In the genomic region with DNA sequence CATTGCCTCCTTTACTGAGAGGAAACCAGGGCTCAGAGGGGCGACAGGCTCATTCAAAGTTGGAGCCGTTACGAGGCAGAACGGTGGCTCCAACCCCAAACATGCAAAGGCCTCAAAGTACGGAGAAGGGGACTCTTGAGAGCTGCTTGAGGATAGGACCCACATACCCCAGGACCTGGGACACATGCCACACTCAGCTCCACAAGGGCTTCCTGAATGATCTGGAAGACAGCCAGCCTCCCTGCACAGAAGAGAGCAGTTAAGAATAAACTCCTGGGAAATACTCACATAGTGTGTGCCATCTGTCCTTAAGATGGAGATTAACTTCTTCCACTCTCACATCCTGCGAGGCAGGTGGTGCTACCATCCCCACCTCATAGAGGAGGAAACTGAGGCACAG, we compare ENCODE assay signal across 16 cellular contexts. TPM values are rescaled to one million over a fixed set of nuclear protein-coding genes. Genes with fewer than 3 reads are reported as not detected.
DNase-seq lines count a peak whose midpoint lies in the region; ATAC-seq and TF ChIP-seq lines count a peak whose summit lies in the region.
"Had no signal": no experiment of that assay in that cellular context is flagged by ENCODE, and none has a peak within 500 bp of the region (broad histone marks: within the 10 kb centered on the region; RNA-seq: fewer than 3 reads in every experiment).

No MANE protein-coding gene starts in this region.

- intact Hi-C loops in right cardiac atrium (cut with DNase I), result no loop called here

- no peaks in the 10 kb centered on the region for H3K27me3 ChIP-seq in right cardiac atrium (ENCODE audit: control insufficient read depth, insufficient read depth)
- H3K27me3 ChIP-seq: esophagus squamous epithelium had no signal

- H3K4me3 ChIP-seq in AG10803 (ENCODE audit: low read length) (no peak overlapping the region), right cardiac atrium (ENCODE audit: low read length) (no peak overlapping the region)
- H3K4me3 ChIP-seq: esophagus squamous epithelium had no signal

- ATAC-seq in right cardiac atrium, result peak; percentile 15 to 39
- ATAC-seq: activated CD8-positive, alpha-beta T cell treated with anti-CD3 and anti-CD28 coated beads, Interleukin-2, amount 10 ng/mL, durations not matched to agents 7 days and 5 days; natural killer cell had no signal

- H3K4me1 Mint-ChIP-seq in activated CD4-positive, alpha-beta memory T cell treated with anti-CD3 and anti-CD28 coated beads, Interleukin-2, amount 10 ng/mL, durations not matched to agents 7 days and 5 days, result no peaks in the 10 kb centered on the region
- H3K4me1 Mint-ChIP-seq in nephron progenitor cell, result no peaks in the 10 kb centered on the region
- H3K4me1 Mint-ChIP-seq: natural killer cell had no signal

- H3K4me3 Mint-ChIP-seq in activated CD4-positive, alpha-beta memory T cell treated with anti-CD3 and anti-CD28 coated beads, Interleukin-2, amount 10 ng/mL, durations not matched to agents 7 days and 5 days, result no peak overlapping the region
- no peak overlapping the region for H3K4me3 Mint-ChIP-seq in nephron progenitor cell
- H3K4me3 Mint-ChIP-seq: activated CD8-positive, alpha-beta T cell treated with anti-CD3 and anti-CD28 coated beads, Interleukin-2, amount 10 ng/mL, durations not matched to agents 7 days and 5 days; natural killer cell had no signal

- TF ChIP-seq CTCF in AG10803 (conservative IDR thresholded peaks at IDR 0.05; ENCODE audit: low read length), result no peak
- TF ChIP-seq CTCF in nephron progenitor cell (IDR thresholded peaks at IDR 0.05), result no peak

- CTCF ChIA-PET in activated CD4-positive, alpha-beta memory T cell treated with anti-CD3 and anti-CD28 coated beads, Interleukin-2, amount 10 ng/mL, durations not matched to agents 7 days and 5 days (lab: Charles Lee), result interaction anchor here (0.8 to 1.5 kb wide), 2 partner anchors 16 to 78 kb away, joined by 3 read pairs; no protein-coding TSS in a partner anchor

- no peaks in the 10 kb centered on the region for H3K9me3 Mint-ChIP-seq in activated CD4-positive, alpha-beta memory T cell treated with anti-CD3 and anti-CD28 coated beads, Interleukin-2, amount 10 ng/mL, durations not matched to agents 7 days and 5 days
- no peaks in the 10 kb centered on the region for H3K9me3 Mint-ChIP-seq in nephron progenitor cell
- H3K9me3 Mint-ChIP-seq: natural killer cell had no signal

- no peak overlapping the region for H3K27ac Mint-ChIP-seq in activated CD4-positive, alpha-beta memory T cell treated with anti-CD3 and anti-CD28 coated beads, Interleukin-2, amount 10 ng/mL, durations not matched to agents 7 days and 5 days
- H3K27ac Mint-ChIP-seq in nephron progenitor cell, result no peak overlapping the region
- H3K27ac Mint-ChIP-seq: activated CD8-positive, alpha-beta T cell treated with anti-CD3 and anti-CD28 coated beads, Interleukin-2, amount 10 ng/mL, durations not matched to agents 7 days and 5 days; natural killer cell had no signal

- POLR2A ChIA-PET in activated CD4-positive, alpha-beta memory T cell treated with anti-CD3 and anti-CD28 coated beads, Interleukin-2, amount 10 ng/mL, durations not matched to agents 7 days and 5 days (lab: Charles Lee), result no interaction called here

- no peaks in the 10 kb centered on the region for H3K9me3 ChIP-seq in right cardiac atrium (ENCODE audit: control insufficient read depth, low read length)
- H3K9me3 ChIP-seq: esophagus squamous epithelium had no signal

- no peaks in the 10 kb centered on the region for H3K4me1 ChIP-seq in right cardiac atrium (ENCODE audit: control insufficient read depth, insufficient read depth, low read length)
- H3K4me1 ChIP-seq: esophagus squamous epithelium had no signal

- DNase-seq in AG10803 (ENCODE audit: low read depth) (peak; percentile 37), NCI-H1694 treated with DMSO at 0.1 percent for 48 hours (lab: John Stamatoyannopoulos, UW) (peak; percentile 2), astrocyte of the hippocampus (ENCODE audit: low read depth, low spot score) (peak; percentile 35), right cardiac atrium (peak in 1 of 3 donors; percentile 79), activated gamma-delta T cell treated with Interleukin-2 at 50 U/mL for 16 hours (no peak), GDM1 (lab: John Stamatoyannopoulos, UW) (no peak), nephron progenitor cell (no peak)
- DNase-seq in activated CD4-positive, alpha-beta memory T cell treated with anti-CD3 and anti-CD28 coated beads, Interleukin-2, amount 10 ng/mL, durations not matched to agents 7 days and 5 days, result no peak
- DNase-seq: activated CD8-positive, alpha-beta T cell treated with anti-CD3 and anti-CD28 coated beads, Interleukin-2, amount 10 ng/mL, durations not matched to agents 7 days and 5 days; COR-L47; esophagus squamous epithelium; natural killer cell; NCI-H187; stimulated activated CD4-positive, alpha-beta T cell treated with anti-CD3 and anti-CD28 coated beads, Interleukin-1b, Interleukin-23, amount 100 ng/mL, for 48 hours had no signal

- WGBS in right cardiac atrium, result 36% methylated on average over 6 of the region's 6 CpGs

- no peaks in the 10 kb centered on the region for H3K36me3 Mint-ChIP-seq in activated CD4-positive, alpha-beta memory T cell treated with anti-CD3 and anti-CD28 coated beads, Interleukin-2, amount 10 ng/mL, durations not matched to agents 7 days and 5 days (ENCODE audit: low read depth)
- H3K36me3 Mint-ChIP-seq in nephron progenitor cell (ENCODE audit: low read depth), result peaks cover 45% of the 10 kb centered on the region
- H3K36me3 Mint-ChIP-seq: natural killer cell had no signal

- H3K27me3 Mint-ChIP-seq in activated CD4-positive, alpha-beta memory T cell treated with anti-CD3 and anti-CD28 coated beads, Interleukin-2, amount 10 ng/mL, durations not matched to agents 7 days and 5 days, result no peaks in the 10 kb centered on the region
- H3K27me3 Mint-ChIP-seq in nephron progenitor cell (ENCODE audit: low read depth, poor library complexity), result no peaks in the 10 kb centered on the region

- H3K27ac ChIP-seq in right cardiac atrium (ENCODE audit: low read length), result no peak overlapping the region
- H3K27ac ChIP-seq: esophagus squamous epithelium had no signal

RNA-seq across cellular contexts. Expression of a gene that starts 26.6 kb away (rescaled TPM):
- total RNA-seq in right cardiac atrium, result under 1 TPM in 3 of 4 donors, not detected in 1; 0.11 to 0.39 (median 0.29) TPM
- 1.2 TPM for polyA plus RNA-seq in right cardiac atrium
- total RNA-seq in activated CD4-positive, alpha-beta memory T cell treated with anti-CD3 and anti-CD28 coated beads, Interleukin-2, amount 10 ng/mL, durations not matched to agents 7 days and 5 days, result 1 to 10 TPM in 1 of 2 experiments, under 1 TPM in 1; 0.81 to 1.1 TPM

RNA-seq across cellular contexts. Expression of a gene that starts 39.5 kb away (rescaled TPM):
- total RNA-seq in right cardiac atrium, result 10 to 100 TPM; 27.4 to 33.2 (median 29.9) TPM
- 17.9 TPM for polyA plus RNA-seq in right cardiac atrium
- 100 to 1,000 TPM; 224 to 244 TPM for total RNA-seq in activated CD4-positive, alpha-beta memory T cell treated with anti-CD3 and anti-CD28 coated beads, Interleukin-2, amount 10 ng/mL, durations not matched to agents 7 days and 5 days

RNA-seq across cellular contexts. Expression of a gene that starts 42.6 kb away (rescaled TPM):
- not detected for total RNA-seq in right cardiac atrium
- not detected for polyA plus RNA-seq in right cardiac atrium
- not detected for total RNA-seq in activated CD4-positive, alpha-beta memory T cell treated with anti-CD3 and anti-CD28 coated beads, Interleukin-2, amount 10 ng/mL, durations not matched to agents 7 days and 5 days
- total RNA-seq: activated CD8-positive, alpha-beta T cell treated with anti-CD3 and anti-CD28 coated beads, Interleukin-2, amount 10 ng/mL, durations not matched to agents 7 days and 5 days; esophagus squamous epithelium; natural killer cell; renal cortical epithelial cell had no signal
- polyA plus RNA-seq: thymus had no signal

Comparison
In these comparisons a context has a peak if more than half of its experiments do, and no peak if none do; other contexts are left out.
1. DNase-seq: peak in AG10803 (single experiment), NCI-H1694 treated with DMSO at 0.1 percent for 48 hours (single experiment) and astrocyte of the hippocampus (single experiment); none in activated CD4-positive, alpha-beta memory T cell treated with anti-CD3 and anti-CD28 coated beads, Interleukin-2, amount 10 ng/mL, durations not matched to agents 7 days and 5 days (single experiment), activated gamma-delta T cell treated with Interleukin-2 at 50 U/mL for 16 hours (single experiment), GDM1 (single experiment) and nephron progenitor cell (single experiment).
2. RNA of a gene that starts 39.5 kb away (total RNA-seq): 224 to 244 TPM in activated CD4-positive, alpha-beta memory T cell treated with anti-CD3 and anti-CD28 coated beads, Interleukin-2, amount 10 ng/mL, durations not matched to agents 7 days and 5 days; 27.4 to 33.2 TPM in right cardiac atrium; every median in the first group is over 4 times any median in the second.